Comparison of ENCODE assay signal across 13 cellular contexts in genomic region chr2:953975-954686, GRCh38. TPM values are rescaled to one million over a fixed set of nuclear protein-coding genes. Genes with fewer than 3 reads are reported as not detected.
DNase-seq lines count a peak whose midpoint lies in the region; FAIRE-seq and TF ChIP-seq lines count a peak whose summit lies in the region.
"Had no signal": no experiment of that assay in that cellular context is flagged by ENCODE, and none has a peak within 500 bp of the region (broad histone marks: within the 10 kb centered on the region; RNA-seq: fewer than 3 reads in every experiment).

No MANE protein-coding gene starts in this region.

- H3K4me3 ChIP-seq in cardiac fibroblast (replicated peaks in 1 of 2; ENCODE audit: low read depth in 2 of 2, low read length in 2 of 2) = no peak overlapping the region

- H3K36me3 Mint-ChIP-seq in neural crest cell (ENCODE audit: low read depth) = peaks cover 3% of the 10 kb centered on the region
- H3K36me3 Mint-ChIP-seq: stimulated activated memory B cell treated with anti-CD40 and anti-IgM and Interleukin-4, amounts not matched to agents 10 μg/mL and 1 μg/mL and 100 μg/mL, for 72 hours had no signal

- H3K27me3 Mint-ChIP-seq in neural crest cell (ENCODE audit: low read depth) = peaks cover 53% of the 10 kb centered on the region

- H3K27ac Mint-ChIP-seq in neural crest cell (ENCODE audit: unreplicated experiment) = peak overlapping the region; percentile 40
- H3K27ac Mint-ChIP-seq: stimulated activated memory B cell treated with anti-CD40 and anti-IgM and Interleukin-4, amounts not matched to agents 10 μg/mL and 1 μg/mL and 100 μg/mL, for 72 hours had no signal

- no peaks in the 10 kb centered on the region for H3K9me3 Mint-ChIP-seq in neural crest cell
- H3K9me3 Mint-ChIP-seq: stimulated activated memory B cell treated with anti-CD40 and anti-IgM and Interleukin-4, amounts not matched to agents 10 μg/mL and 1 μg/mL and 100 μg/mL, for 72 hours had no signal

- no peak for FAIRE-seq in H54 (lab: Jason Lieb, UNC)

- DNase-seq in DMS53 (lab: John Stamatoyannopoulos, UW) = peak; percentile 3
- DNase-seq in DMS53 treated with DMSO at 0.1 percent for 48 hours (lab: John Stamatoyannopoulos, UW; ENCODE audit: unreplicated experiment) = no peak
- peak; percentile 31 to 47 for DNase-seq in cardiac fibroblast (ENCODE audit: low read depth in 2 of 2)
- no peak for DNase-seq in neural crest cell (ENCODE audit: low read depth, low spot score)
- no peak for DNase-seq in H54 (ENCODE audit: insufficient read length, low spot score)
- no peak for DNase-seq in activated CD4-positive, alpha-beta T cell treated with anti-CD3 and anti-CD28 coated beads for 1 hour
- DNase-seq in activated T-cell treated with anti-CD3 and anti-CD28 coated beads for 4 hours = no peak
- DNase-seq: hypothalamus, NCI-H1436, retina, T1000 had no signal

- TF ChIP-seq POLR2A in H54 (IDR thresholded peaks at IDR 0.05; ENCODE audit: low read depth, low read length) = no peak

- peaks cover 11% of the 10 kb centered on the region for H3K4me1 Mint-ChIP-seq in neural crest cell

- TF ChIP-seq CTCF in LNCAP (IDR thresholded peaks at IDR 0.05) (peak; percentile 45; the same call in 1 of the 2 replicates), cardiac fibroblast (IDR thresholded peaks at IDR 0.05; ENCODE audit: low read depth, low read length) (peak; percentile 25), neural crest cell (conservative IDR thresholded peaks at IDR 0.05) (peak; percentile 42)

- H3K4me3 Mint-ChIP-seq in neural crest cell = no peak overlapping the region
- H3K4me3 Mint-ChIP-seq: stimulated activated memory B cell treated with anti-CD40 and anti-IgM and Interleukin-4, amounts not matched to agents 10 μg/mL and 1 μg/mL and 100 μg/mL, for 72 hours had no signal

RNA-seq across cellular contexts. Expression of gene SNTG2, which starts 3.5 kb away (rescaled TPM):
- 0.36 and 0.47 TPM in 2 replicates for total RNA-seq in neural crest cell

Comparison
In these comparisons a context has a peak if more than half of its experiments do, and no peak if none do; other contexts are left out.
1. DNase-seq: peak in DMS53 (single experiment) and cardiac fibroblast (2 of 2); none in DMS53 treated with DMSO at 0.1 percent for 48 hours (single experiment), neural crest cell (single experiment), H54 (single experiment), activated CD4-positive, alpha-beta T cell treated with anti-CD3 and anti-CD28 coated beads for 1 hour (single experiment) and activated T-cell treated with anti-CD3 and anti-CD28 coated beads for 4 hours (single experiment).
2. Peak in every context shown above with its lines, with median percentiles within 50 percentile points of each other: CTCF ChIP-seq.